Comparison of ENCODE assay signal across 8 cellular contexts in genomic region chr6:131914967-131915751, GRCh38. TPM values are rescaled to one million over a fixed set of nuclear protein-coding genes. Genes with fewer than 3 reads are reported as not detected.
DNase-seq lines count a peak whose midpoint lies in the region; ATAC-seq and TF ChIP-seq lines count a peak whose summit lies in the region.

No MANE protein-coding gene starts in this region.

- H3K36me3 Mint-ChIP-seq in CD14-positive monocyte, result no peaks in the 10 kb centered on the region
- H3K36me3 Mint-ChIP-seq in activated CD8-positive, alpha-beta T cell treated with anti-CD3 and anti-CD28 coated beads, Interleukin-2, amount 10 ng/mL, durations not matched to agents 7 days and 5 days (ENCODE audit: low read depth), result no peaks in the 10 kb centered on the region
- H3K36me3 Mint-ChIP-seq in naive B cell, result peaks cover 0 to 12% of the 10 kb centered on the region in 2 donors

- POLR2A ChIA-PET in activated CD8-positive, alpha-beta T cell treated with anti-CD3 and anti-CD28 coated beads, Interleukin-2, amount 10 ng/mL, durations not matched to agents 7 days and 5 days (lab: Charles Lee), result no interaction called here

- H3K4me1 Mint-ChIP-seq in CD14-positive monocyte (peaks cover 5% of the 10 kb centered on the region), naive B cell (peaks cover 16 to 33% (median 21%) of the 10 kb centered on the region in 3 donors)
- H3K4me1 Mint-ChIP-seq in activated CD8-positive, alpha-beta T cell treated with anti-CD3 and anti-CD28 coated beads, Interleukin-2, amount 10 ng/mL, durations not matched to agents 7 days and 5 days (ENCODE audit: low read depth), result peaks cover 24% of the 10 kb centered on the region

- CTCF ChIA-PET in activated CD8-positive, alpha-beta T cell treated with anti-CD3 and anti-CD28 coated beads, Interleukin-2, amount 10 ng/mL, durations not matched to agents 7 days and 5 days (lab: Charles Lee), result interaction anchor here (0.6 to 3.3 kb wide), 20 partner anchors 9 to 373 kb away, joined by 3 to 28 read pairs (median 4); partner anchors contain the start of gene MED23

- H3K4me3 Mint-ChIP-seq in CD14-positive monocyte (no peak overlapping the region), naive B cell (no peak overlapping the region)
- H3K4me3 Mint-ChIP-seq in activated CD8-positive, alpha-beta T cell treated with anti-CD3 and anti-CD28 coated beads, Interleukin-2, amount 10 ng/mL, durations not matched to agents 7 days and 5 days, result no peak overlapping the region

- ATAC-seq in GM18870 (IDR thresholded peaks at IDR 0.05; ENCODE audit: unreplicated experiment) (peak; percentile 63), HG03135 (IDR thresholded peaks at IDR 0.05; ENCODE audit: unreplicated experiment) (peak; percentile 61), naive B cell (ENCODE audit: low read depth in 2 of 2) (peak; percentile 51 to 62)
- peak; percentile 64 for ATAC-seq in activated CD8-positive, alpha-beta T cell treated with anti-CD3 and anti-CD28 coated beads, Interleukin-2, amount 10 ng/mL, durations not matched to agents 7 days and 5 days
- ATAC-seq in stimulated activated naive CD8-positive, alpha-beta T cell treated with anti-CD3 and anti-CD28 coated beads, Interleukin-15, Interleukin-2, amounts not matched to agents 100 U/mL and 50 U/mL, for 24 hours, result peak; percentile 61

- H3K9me3 Mint-ChIP-seq in CD14-positive monocyte (peaks cover 0 to 14% (median 12%) of the 10 kb centered on the region in 7 donors), naive B cell (peaks cover 0 to 7% (median 2%) of the 10 kb centered on the region in 7 donors)
- no peaks in the 10 kb centered on the region for H3K9me3 Mint-ChIP-seq in activated CD8-positive, alpha-beta T cell treated with anti-CD3 and anti-CD28 coated beads, Interleukin-2, amount 10 ng/mL, durations not matched to agents 7 days and 5 days (ENCODE audit: insufficient read depth)

- no peak overlapping the region for H3K4me3 ChIP-seq in epithelial cell of proximal tubule (ENCODE audit: low read depth, low read length)

- H3K27ac Mint-ChIP-seq in CD14-positive monocyte, result no peak overlapping the region
- no peak overlapping the region for H3K27ac Mint-ChIP-seq in activated CD8-positive, alpha-beta T cell treated with anti-CD3 and anti-CD28 coated beads, Interleukin-2, amount 10 ng/mL, durations not matched to agents 7 days and 5 days
- no peak overlapping the region for H3K27ac Mint-ChIP-seq in naive B cell

- DNase-seq in CD14-positive monocyte (ENCODE audit: low spot score), result no peak
- DNase-seq in NCI-H69 (lab: John Stamatoyannopoulos, UW), result peak; percentile 71
- DNase-seq in activated CD8-positive, alpha-beta T cell treated with anti-CD3 and anti-CD28 coated beads, Interleukin-2, amount 10 ng/mL, durations not matched to agents 7 days and 5 days, result peak; percentile 74
- DNase-seq in epithelial cell of proximal tubule (ENCODE audit: low read depth), result no peak
- peak; percentile 50 for DNase-seq in naive B cell
- peak; percentile 59 for DNase-seq in stimulated activated naive CD8-positive, alpha-beta T cell treated with anti-CD3 and anti-CD28 coated beads, Interleukin-15, Interleukin-2, amounts not matched to agents 100 U/mL and 50 U/mL, for 24 hours

- intact Hi-C loops in CD14-positive monocyte (cut with micrococcal nuclease), result no loop called here

- TF ChIP-seq CTCF in CD14-positive monocyte (IDR thresholded peaks at IDR 0.05), result peak; percentile 77
- TF ChIP-seq CTCF in epithelial cell of proximal tubule (conservative IDR thresholded peaks at IDR 0.05; ENCODE audit: low read depth, low read length), result peak; percentile 95

- H3K27me3 Mint-ChIP-seq in CD14-positive monocyte (ENCODE audit: low read depth in 3 of 3) (peaks cover 18 to 51% (median 36%) of the 10 kb centered on the region in 3 donors), naive B cell (peaks cover 16 to 32% (median 26%) of the 10 kb centered on the region in 3 donors)
- H3K27me3 Mint-ChIP-seq in activated CD8-positive, alpha-beta T cell treated with anti-CD3 and anti-CD28 coated beads, Interleukin-2, amount 10 ng/mL, durations not matched to agents 7 days and 5 days (ENCODE audit: low read depth), result peaks cover 32% of the 10 kb centered on the region

RNA-seq across cellular contexts. Expression of gene CCN2, which starts 36.0 kb away (rescaled TPM):
- polyA plus RNA-seq in CD14-positive monocyte (not detected), naive B cell (ENCODE audit: low read depth in 6 of 6) (1 to 10 TPM in 5 of 6 donors, not detected in 1; 1.3 to 7.9 (median 3.5) TPM)
- total RNA-seq in activated CD8-positive, alpha-beta T cell treated with anti-CD3 and anti-CD28 coated beads, Interleukin-2, amount 10 ng/mL, durations not matched to agents 7 days and 5 days, result not detected
- 36.0 and 40.1 TPM in 2 replicates for total RNA-seq in epithelial cell of proximal tubule

Comparison
In these comparisons a context has a peak if more than half of its experiments do, and no peak if none do; other contexts are left out.
1. DNase-seq: peak in NCI-H69 (single experiment), activated CD8-positive, alpha-beta T cell treated with anti-CD3 and anti-CD28 coated beads, Interleukin-2, amount 10 ng/mL, durations not matched to agents 7 days and 5 days (single experiment), naive B cell (single experiment) and stimulated activated naive CD8-positive, alpha-beta T cell treated with anti-CD3 and anti-CD28 coated beads, Interleukin-15, Interleukin-2, amounts not matched to agents 100 U/mL and 50 U/mL, for 24 hours (single experiment); none in CD14-positive monocyte (single experiment) and epithelial cell of proximal tubule (single experiment).
2. RNA of gene CCN2, which starts 36.0 kb away (total RNA-seq): 36.0 to 40.1 TPM in epithelial cell of proximal tubule; not detected in activated CD8-positive, alpha-beta T cell treated with anti-CD3 and anti-CD28 coated beads, Interleukin-2, amount 10 ng/mL, durations not matched to agents 7 days and 5 days; every median in the first group is over 10 times any median in the second.
3. Peak in every context shown above with its lines, with median percentiles within 50 percentile points of each other: ATAC-seq.